In the genomic region with DNA sequence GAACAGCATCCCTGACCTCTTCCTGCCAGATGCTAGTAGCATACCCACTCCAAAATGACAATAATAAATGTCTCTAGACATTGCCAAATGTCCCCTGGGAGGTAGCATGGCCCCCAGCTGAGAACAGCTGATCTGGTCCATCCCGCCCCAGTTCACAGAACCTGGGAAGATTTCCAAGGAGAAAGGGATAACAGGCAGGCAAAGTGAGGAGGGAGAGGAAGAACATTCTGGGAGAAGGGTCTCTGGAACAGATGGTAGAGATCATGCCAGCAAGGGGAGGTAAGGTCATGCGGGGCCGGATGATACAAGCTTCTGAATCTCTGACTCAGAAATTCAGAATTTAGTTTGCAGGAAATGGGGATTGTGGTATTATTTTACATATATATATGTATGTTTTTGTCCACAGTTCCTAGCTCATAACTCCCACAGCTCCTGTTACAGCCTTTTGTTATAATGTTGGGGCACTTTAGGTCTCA, we compare ENCODE assay signal across 12 cellular contexts.
DNase-seq lines count a peak whose midpoint lies in the region; ATAC-seq and TF ChIP-seq lines count a peak whose summit lies in the region.
"Had no signal": no experiment of that assay in that cellular context is flagged by ENCODE, and none has a peak within 500 bp of the region (broad histone marks: within the 10 kb centered on the region; RNA-seq: fewer than 3 reads in every experiment).

No MANE protein-coding gene starts in this region.

- H3K79me2 ChIP-seq in ACC112 (ENCODE audit: control insufficient read depth, insufficient read depth, low read length, unreplicated experiment), result no peaks in the 10 kb centered on the region

- no peak for TF ChIP-seq EP300 in suprapubic skin (IDR thresholded peaks at IDR 0.05)

- H3K4me1 ChIP-seq in ACC112 (ENCODE audit: control insufficient read depth, insufficient read depth, low read length, unreplicated experiment) (peaks cover 31% of the 10 kb centered on the region), RWPE2 (ENCODE audit: insufficient read depth, poor library complexity, severe bottlenecking) (peaks cover 7% of the 10 kb centered on the region), suprapubic skin (no peaks in the 10 kb centered on the region)
- H3K4me1 ChIP-seq: sigmoid colon, uterus had no signal

- no peak overlapping the region for H3K4me3 ChIP-seq in ACC112 (ENCODE audit: low read depth, low read length)
- no peak overlapping the region for H3K4me3 ChIP-seq in RWPE2 (ENCODE audit: severe bottlenecking)
- H3K4me3 ChIP-seq in fibroblast of mammary gland (ENCODE audit: control insufficient read depth, low read depth, low read length), result no peak overlapping the region
- no peak overlapping the region for H3K4me3 ChIP-seq in suprapubic skin
- H3K4me3 ChIP-seq: sigmoid colon, uterus had no signal

- peak; percentile 63; the same call in 2 of the 3 replicates for ATAC-seq in RWPE2 (ENCODE audit: low read depth)
- no peak for ATAC-seq in GM18511 (IDR thresholded peaks at IDR 0.05; ENCODE audit: unreplicated experiment)

- peak; percentile 16 for DNase-seq in GM04503 (ENCODE audit: low read depth)
- DNase-seq in RWPE2 (ENCODE audit: low spot score), result no peak
- peak; percentile 71 for DNase-seq in fibroblast of mammary gland (ENCODE audit: low read depth)
- DNase-seq in suprapubic skin (ENCODE audit: low spot score in 2 of 2), result no peak
- DNase-seq in SIG-M5 treated with dmso at 0.1 percent for 504 hours (lab: John Stamatoyannopoulos, UW; ENCODE audit: unreplicated experiment), result no peak
- no peak for DNase-seq in stimulated activated CD4-positive, alpha-beta T cell treated with anti-CD3 and anti-CD28 coated beads, Interleukin-4, amount 100 ng/mL, for 4 hours
- DNase-seq: activated CD4-positive, alpha-beta T cell treated with anti-CD3 and anti-CD28 coated beads, Interleukin-2, amount 50 U/mL, for 1 hour; NCI-H526; sigmoid colon; uterus had no signal

- TF ChIP-seq POLR2A in suprapubic skin (IDR thresholded peaks at IDR 0.05), result no peak

- TF ChIP-seq CTCF in RWPE2 (IDR thresholded peaks at IDR 0.05; ENCODE audit: poor library complexity, severe bottlenecking) (no peak), fibroblast of mammary gland (conservative IDR thresholded peaks at IDR 0.05; ENCODE audit: control insufficient read depth, insufficient read depth, low read depth, low read length) (no peak), suprapubic skin (IDR thresholded peaks at IDR 0.05) (no peak)

- H3K27me3 ChIP-seq in ACC112 (ENCODE audit: insufficient read depth, low read length) (no peaks in the 10 kb centered on the region), RWPE2 (ENCODE audit: insufficient read depth, poor library complexity, severe bottlenecking) (no peaks in the 10 kb centered on the region), suprapubic skin (no peaks in the 10 kb centered on the region)
- H3K27me3 ChIP-seq: sigmoid colon, uterus had no signal

- H3K36me3 ChIP-seq in ACC112 (ENCODE audit: insufficient read depth, low read length) (no peaks in the 10 kb centered on the region), RWPE2 (ENCODE audit: low read depth) (no peaks in the 10 kb centered on the region), suprapubic skin (no peaks in the 10 kb centered on the region)
- H3K36me3 ChIP-seq: sigmoid colon, uterus had no signal

- H3K9me3 ChIP-seq in RWPE2 (ENCODE audit: severe bottlenecking) (no peaks in the 10 kb centered on the region), suprapubic skin (no peaks in the 10 kb centered on the region)
- H3K9me3 ChIP-seq: sigmoid colon, uterus had no signal

- H2AFZ ChIP-seq in ACC112 (ENCODE audit: low read length, unreplicated experiment), result peak overlapping the region; percentile 18

- H3K27ac ChIP-seq in ACC112 (ENCODE audit: low read depth, low read length), result peak overlapping the region; percentile 79
- H3K27ac ChIP-seq in RWPE2 (ENCODE audit: poor library complexity, severe bottlenecking), result peak overlapping the region; percentile 70
- H3K27ac ChIP-seq in suprapubic skin, result no peak overlapping the region
- H3K27ac ChIP-seq: sigmoid colon, uterus had no signal

- 88% methylated on average over 3 of the region's 3 CpGs for WGBS in suprapubic skin

Comparison
In these comparisons a context has a peak if more than half of its experiments do, and no peak if none do; other contexts are left out.
1. DNase-seq: peak in GM04503 (single experiment) and fibroblast of mammary gland (single experiment); none in RWPE2 (single experiment), suprapubic skin (0 of 2), SIG-M5 treated with dmso at 0.1 percent for 504 hours (single experiment) and stimulated activated CD4-positive, alpha-beta T cell treated with anti-CD3 and anti-CD28 coated beads, Interleukin-4, amount 100 ng/mL, for 4 hours (0 of 2).